Comparison of ENCODE assay signal across 14 cellular contexts in the genomic region with DNA sequence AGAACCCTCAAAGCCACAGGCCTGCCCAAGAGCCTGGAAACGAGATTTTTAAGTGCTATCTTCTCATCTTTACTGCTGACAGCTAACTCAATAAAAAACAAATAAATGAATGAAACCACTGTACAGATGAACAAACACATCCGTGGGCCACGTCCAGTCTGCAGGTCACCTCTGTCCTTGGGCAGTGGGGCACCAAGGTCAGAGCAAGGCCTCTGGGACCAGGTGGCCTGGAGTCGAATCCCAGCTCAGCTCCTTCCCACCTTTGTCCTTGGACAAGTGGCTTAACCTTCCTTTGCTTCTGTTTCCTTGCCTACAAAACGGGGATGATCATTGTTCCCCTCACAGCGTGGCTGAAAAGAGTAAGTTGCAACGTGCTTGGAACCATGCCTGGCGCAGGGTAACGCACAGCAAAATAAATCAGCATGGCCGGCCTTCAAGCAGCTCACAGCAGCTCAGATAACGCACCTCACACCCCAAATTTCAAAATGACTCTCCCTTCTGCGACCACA. TPM values are rescaled to one million over a fixed set of nuclear protein-coding genes. Genes with fewer than 3 reads are reported as not detected.
DNase-seq lines count a peak whose midpoint lies in the region; ATAC-seq and TF ChIP-seq lines count a peak whose summit lies in the region.
"Had no signal": no experiment of that assay in that cellular context is flagged by ENCODE, and none has a peak within 500 bp of the region (broad histone marks: within the 10 kb centered on the region; RNA-seq: fewer than 3 reads in every experiment).

No MANE protein-coding gene starts in this region.

- TF ChIP-seq CTCF in mucosa of descending colon (IDR thresholded peaks at IDR 0.05) (no peak), esophagus squamous epithelium (IDR thresholded peaks at IDR 0.05) (no peak)

- no peak overlapping the region for H3K4me3 Mint-ChIP-seq in T-cell

- intact Hi-C loops in mucosa of descending colon (cut with DNase I, micrococcal nuclease) (no loop called here), esophagus squamous epithelium (cut with DNase I) (no loop called here)

- CTCF ChIA-PET in T-cell (lab: Charles Lee): interaction anchor here in 1 of 2 donors (1.7 kb wide), 1 partner anchor 10 kb away, joined by 3 read pairs; no protein-coding TSS in a partner anchor

- 66 to 76% methylated on average over 7 to 12 of the region's 12 CpGs for WGBS in esophagus squamous epithelium, 2 donors

- H3K4me1 ChIP-seq in mucosa of descending colon (ENCODE audit: low read depth): peaks cover 67% of the 10 kb centered on the region
- peaks cover 0 to 80% (median 11%) of the 10 kb centered on the region in 3 donors for H3K4me1 ChIP-seq in esophagus squamous epithelium

- no peak for TF ChIP-seq POLR2A in esophagus squamous epithelium (IDR thresholded peaks at IDR 0.05)

- H3K4me3 ChIP-seq in mucosa of descending colon (no peak overlapping the region), esophagus squamous epithelium (no peak overlapping the region)
- H3K4me3 ChIP-seq: K562 had no signal

- H3K36me3 ChIP-seq in mucosa of descending colon (ENCODE audit: low read depth) (peaks cover 11% of the 10 kb centered on the region), esophagus squamous epithelium (peaks cover 0 to 25% (median 14%) of the 10 kb centered on the region in 3 donors)

- no peak for ATAC-seq in mucosa of descending colon
- ATAC-seq in T-cell (replicated peaks in 1 of 4): no peak
- ATAC-seq in GM19351 (IDR thresholded peaks at IDR 0.05; ENCODE audit: unreplicated experiment): no peak
- ATAC-seq: K562 had no signal

- no peaks in the 10 kb centered on the region for H3K36me3 Mint-ChIP-seq in T-cell

- peak; percentile 2 for DNase-seq in activated CD8-positive, alpha-beta memory T cell treated with anti-CD3 and anti-CD28 coated beads, Interleukin-2, amount 50 U/mL, for 4 hours
- no peak for DNase-seq in activated CD8-positive, alpha-beta memory T cell treated with anti-CD3 and anti-CD28 coated beads for 24 hours
- DNase-seq in amniotic epithelial cell (ENCODE audit: low read depth): peak; percentile 28
- DNase-seq in mucosa of descending colon: peak in 2 of 3 donors; percentile 26 to 32
- DNase-seq in esophagus squamous epithelium (lab: John Stamatoyannopoulos, UW): no peak
- DNase-seq in T-cell: no peak
- no peak for DNase-seq in activated CD4-positive, alpha-beta T cell treated with anti-CD3 and anti-CD28 coated beads for 4 hours
- DNase-seq: NCI-H526 treated with DMSO at 0.1 percent for 48 hours; stimulated activated CD4-positive, alpha-beta T cell treated with anti-CD3 and anti-CD28 coated beads, Interleukin-15, amount 100 ng/mL, for 24 hours; stimulated activated naive CD4-positive, alpha-beta T cell treated with Interleukin-2 at 50 U/mL for 16 hours had no signal

- H3K4me1 Mint-ChIP-seq in T-cell: peaks cover 4 to 25% (median 10%) of the 10 kb centered on the region in 3 donors

- no peaks in the 10 kb centered on the region for H3K27me3 Mint-ChIP-seq in T-cell

- H3K27ac ChIP-seq in esophagus squamous epithelium: peak overlapping the region in 1 of 4 donors; percentile 30

- H3K9me3 ChIP-seq in mucosa of descending colon: no peaks in the 10 kb centered on the region
- H3K9me3 ChIP-seq in esophagus squamous epithelium: no peaks in the 10 kb centered on the region

- H3K27ac Mint-ChIP-seq in T-cell: no peak overlapping the region

- H3K27me3 ChIP-seq in esophagus squamous epithelium: no peaks in the 10 kb centered on the region

- H3K9me3 Mint-ChIP-seq in T-cell: no peaks in the 10 kb centered on the region

- POLR2A ChIA-PET in T-cell (lab: Charles Lee): no interaction called here

RNA-seq across cellular contexts. Expression of a gene that starts 35.8 kb away (rescaled TPM):
- 100 to 1,000 TPM; 210 to 402 (median 377) TPM for total RNA-seq in mucosa of descending colon
- total RNA-seq in esophagus squamous epithelium: 100 to 1,000 TPM in 1 of 4 donors, 10 to 100 TPM in 3; 61.4 to 128 (median 72.7) TPM
- 10 to 100 TPM; 26.3 to 32.4 (median 30.1) TPM for total RNA-seq in T-cell

RNA-seq across cellular contexts. Expression of a gene that starts 53.5 kb away (rescaled TPM):
- not detected for total RNA-seq in mucosa of descending colon
- total RNA-seq in esophagus squamous epithelium: not detected
- not detected for total RNA-seq in T-cell
- total RNA-seq: K562; myocyte; T-helper 1 cell treated with Interleukin-12 subunit alpha and Interleukin-12 subunit beta and Interleukin-4 antibody, amounts not matched to agents 30 ng/mL and 1 ng/mL, for 36 hours had no signal

Comparison
In these comparisons a context has a peak if more than half of its experiments do, and no peak if none do; other contexts are left out.
1. DNase-seq: peak in activated CD8-positive, alpha-beta memory T cell treated with anti-CD3 and anti-CD28 coated beads, Interleukin-2, amount 50 U/mL, for 4 hours (single experiment), amniotic epithelial cell (single experiment) and mucosa of descending colon (2 of 3); none in activated CD8-positive, alpha-beta memory T cell treated with anti-CD3 and anti-CD28 coated beads for 24 hours (single experiment), esophagus squamous epithelium (single experiment), T-cell (0 of 34) and activated CD4-positive, alpha-beta T cell treated with anti-CD3 and anti-CD28 coated beads for 4 hours (0 of 2).